26 cellular contexts compared by ENCODE assay signal in the genomic region with DNA sequence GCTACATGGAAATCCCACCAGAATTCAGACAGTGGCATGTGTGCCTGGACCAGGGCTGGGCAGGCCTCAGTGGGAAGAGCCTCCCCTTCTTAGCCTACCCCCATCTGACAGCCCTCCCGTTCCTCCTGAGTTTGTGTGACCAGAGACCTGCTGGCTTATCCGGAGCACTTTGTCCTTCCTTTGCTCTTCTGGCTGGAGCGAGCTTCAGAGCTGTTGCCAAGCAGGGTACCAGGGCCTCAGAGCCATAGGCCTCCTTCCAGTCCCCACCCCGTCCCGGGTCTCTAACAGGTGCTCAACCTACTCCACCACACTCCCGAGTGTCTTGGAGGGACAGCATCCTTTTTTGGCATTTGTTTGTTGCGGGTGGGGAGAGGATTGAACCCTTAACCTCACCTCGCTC. TPM values are rescaled to one million over a fixed set of nuclear protein-coding genes. Genes with fewer than 3 reads are reported as not detected.
DNase-seq lines count a peak whose midpoint lies in the region; ATAC-seq and TF ChIP-seq lines count a peak whose summit lies in the region.
"Had no signal": no experiment of that assay in that cellular context is flagged by ENCODE, and none has a peak within 500 bp of the region (broad histone marks: within the 10 kb centered on the region; RNA-seq: fewer than 3 reads in every experiment).

No MANE protein-coding gene starts in this region.

- no peak for ATAC-seq in CD4-positive, CD25-positive, alpha-beta regulatory T cell (ENCODE audit: low read depth in 2 of 2)
- ATAC-seq in lower lobe of right lung (no peak), psoas muscle (no peak)

- H3K27ac Mint-ChIP-seq in CD4-positive, CD25-positive, alpha-beta regulatory T cell: peak overlapping the region in 2 of 3 donors; percentile 20 to 54

- H3K4me3 Mint-ChIP-seq in CD4-positive, CD25-positive, alpha-beta regulatory T cell: no peak overlapping the region
- H3K4me3 Mint-ChIP-seq: CD4-positive, alpha-beta memory T cell; H9 had no signal

- no peaks in the 10 kb centered on the region for H3K9me2 ChIP-seq in Loucy (replicated peaks; ENCODE audit: low read depth, low read length)

- H4K20me1 ChIP-seq in Loucy (ENCODE audit: insufficient read depth, low read length, poor library complexity, severe bottlenecking): no peaks in the 10 kb centered on the region

- H3K9ac ChIP-seq in Loucy (ENCODE audit: low read depth, low read length, poor library complexity, severe bottlenecking): peak overlapping the region; percentile 49
- H3K9ac ChIP-seq: GM23248, KMS-11 had no signal

- peaks cover 27% of the 10 kb centered on the region for H3K4me1 ChIP-seq in CD4-positive, CD25-positive, alpha-beta regulatory T cell (ENCODE audit: control insufficient read depth, insufficient read depth, low read length, poor library complexity, severe bottlenecking)
- H3K4me1 ChIP-seq in Loucy (ENCODE audit: insufficient read depth, low read length, poor library complexity, severe bottlenecking) (peaks cover 53% of the 10 kb centered on the region), lower lobe of right lung (peaks cover 88% of the 10 kb centered on the region), psoas muscle (peaks cover 78% of the 10 kb centered on the region), suprapubic skin (peaks cover 68% of the 10 kb centered on the region)
- H3K4me1 ChIP-seq: Caco-2 had no signal

- WGBS in psoas muscle, 3 donors: 67 to 84% (median 74%) methylated on average over 8 of the region's 8 CpGs
- WGBS in suprapubic skin: 87% methylated on average over 8 of the region's 8 CpGs

- intact Hi-C loops in lower lobe of right lung (cut with DNase I) (no loop called here), psoas muscle (cut with DNase I) (no loop called here)

- H3K9me3 ChIP-seq in CD4-positive, CD25-positive, alpha-beta regulatory T cell (ENCODE audit: control insufficient read depth in 2 of 2, low read length in 2 of 2): no peaks in the 10 kb centered on the region
- H3K9me3 ChIP-seq in Loucy (ENCODE audit: insufficient read depth, low read depth, low read length) (no peaks in the 10 kb centered on the region), lower lobe of right lung (no peaks in the 10 kb centered on the region), psoas muscle (no peaks in the 10 kb centered on the region), suprapubic skin (no peaks in the 10 kb centered on the region)
- H3K9me3 ChIP-seq: BE2C, Caco-2, Peyer's patch, SJSA1 had no signal

- no peak overlapping the region for H3K4me3 ChIP-seq in CD4-positive, CD25-positive, alpha-beta regulatory T cell (ENCODE audit: low read depth, low read length)
- H3K4me3 ChIP-seq in Loucy (ENCODE audit: low read length, poor library complexity, severe bottlenecking): no peak overlapping the region
- no peak overlapping the region for H3K4me3 ChIP-seq in lower lobe of right lung
- H3K4me3 ChIP-seq in psoas muscle: no peak overlapping the region
- H3K4me3 ChIP-seq in suprapubic skin: no peak overlapping the region
- H3K4me3 ChIP-seq: GM23248, Peyer's patch, SJSA1 had no signal

- H3K79me2 ChIP-seq in Loucy (ENCODE audit: insufficient read depth, low read length): no peaks in the 10 kb centered on the region

- H3K36me3 ChIP-seq in CD4-positive, CD25-positive, alpha-beta regulatory T cell (ENCODE audit: control insufficient read depth, insufficient read depth, low read length): peaks cover 20% of the 10 kb centered on the region
- H3K36me3 ChIP-seq in Loucy (ENCODE audit: insufficient read depth, low read length) (peaks cover 17% of the 10 kb centered on the region; the same call in 1 of the 2 replicates), lower lobe of right lung (peaks cover 33% of the 10 kb centered on the region), psoas muscle (ENCODE audit: insufficient read depth in 1 of 2, low read depth in 1 of 2) (peaks cover 0 to 19% of the 10 kb centered on the region in 2 donors), suprapubic skin (peaks cover 36% of the 10 kb centered on the region)
- H3K36me3 ChIP-seq: BE2C had no signal

- TF ChIP-seq POLR2A in suprapubic skin (IDR thresholded peaks at IDR 0.05): no peak

- H3F3A ChIP-seq in Loucy (ENCODE audit: low read depth): peaks cover 9% of the 10 kb centered on the region; the same call in 1 of the 2 replicates

- DNase-seq in CD4-positive, CD25-positive, alpha-beta regulatory T cell: no peak
- DNase-seq in lower lobe of right lung (peak; percentile 20), psoas muscle (no peak), HCEC 1CT (no peak), suprapubic skin (ENCODE audit: low spot score in 2 of 2) (no peak), dedifferentiated amniotic fluid mesenchymal stem cell (ENCODE audit: extremely low spot score) (no peak)
- DNase-seq in stimulated activated CD4-positive, alpha-beta T cell treated with anti-CD3 and anti-CD28 coated beads, Interleukin-15, amount 100 ng/mL, for 24 hours: no peak
- DNase-seq: BE2C; Caco-2; CD4-positive, alpha-beta memory T cell; DMS 273 treated with DMSO at 0.1 percent for 48 hours; DMS79 treated with DMSO at 0.1 percent for 48 hours; GM23248; H9; IMR-90; MV-4-11; NCI-H1105 treated with DMSO at 0.1 percent for 48 hours; NCI-H1694 treated with DMSO at 0.1 percent for 48 hours; NCI-H2081 treated with DMSO at 0.1 percent for 48 hours; NCI-H2171 treated with DMSO at 0.1 percent for 48 hours; NCI-H524 treated with DMSO at 0.1 percent for 48 hours; NCI-H82; Peyer's patch had no signal

- H3K36me3 Mint-ChIP-seq in CD4-positive, CD25-positive, alpha-beta regulatory T cell: peaks cover 20% of the 10 kb centered on the region

- TF ChIP-seq EP300 in suprapubic skin (IDR thresholded peaks at IDR 0.05): no peak

- no peak overlapping the region for H3K27ac ChIP-seq in CD4-positive, CD25-positive, alpha-beta regulatory T cell (ENCODE audit: insufficient read depth, low read length, poor library complexity, severe bottlenecking)
- H3K27ac ChIP-seq in lower lobe of right lung (no peak overlapping the region), psoas muscle (peak overlapping the region; percentile 24), suprapubic skin (no peak overlapping the region)
- H3K27ac ChIP-seq: GM23248, KMS-11, Peyer's patch, SJSA1 had no signal

- H3K27me3 Mint-ChIP-seq in CD4-positive, CD25-positive, alpha-beta regulatory T cell: no peaks in the 10 kb centered on the region
- H3K27me3 Mint-ChIP-seq: CD4-positive, alpha-beta memory T cell had no signal

- H3K9me3 Mint-ChIP-seq in CD4-positive, CD25-positive, alpha-beta regulatory T cell: no peaks in the 10 kb centered on the region
- H3K9me3 Mint-ChIP-seq: CD4-positive, alpha-beta memory T cell; H9 had no signal

- peaks cover 4 to 31% (median 13%) of the 10 kb centered on the region in 4 donors for H3K4me1 Mint-ChIP-seq in CD4-positive, CD25-positive, alpha-beta regulatory T cell

- no peak overlapping the region for H3K4me2 ChIP-seq in Loucy (ENCODE audit: low read depth, low read length, poor library complexity, severe bottlenecking)
- H3K4me2 ChIP-seq: KMS-11 had no signal

- H2AFZ ChIP-seq in Loucy (ENCODE audit: low read length): no peak overlapping the region
- H2AFZ ChIP-seq: GM23248 had no signal

- no peaks in the 10 kb centered on the region for H3K27me3 ChIP-seq in CD4-positive, CD25-positive, alpha-beta regulatory T cell (ENCODE audit: control insufficient read depth, insufficient read depth, low read length)
- H3K27me3 ChIP-seq in Loucy (ENCODE audit: insufficient read depth, low read length, poor library complexity, severe bottlenecking): no peaks in the 10 kb centered on the region
- H3K27me3 ChIP-seq in lower lobe of right lung (ENCODE audit: low read depth): no peaks in the 10 kb centered on the region
- H3K27me3 ChIP-seq in psoas muscle (ENCODE audit: insufficient read depth in 3 of 3, low read length in 2 of 3): no peaks in the 10 kb centered on the region
- no peaks in the 10 kb centered on the region for H3K27me3 ChIP-seq in suprapubic skin
- H3K27me3 ChIP-seq: BE2C, Peyer's patch, SJSA1 had no signal

- TF ChIP-seq CTCF in Loucy (conservative IDR thresholded peaks at IDR 0.05; ENCODE audit: low read length) (no peak), lower lobe of right lung (IDR thresholded peaks at IDR 0.05) (no peak), psoas muscle (IDR thresholded peaks at IDR 0.05) (no peak), suprapubic skin (IDR thresholded peaks at IDR 0.05) (no peak)

RNA-seq across cellular contexts. Expression of gene TRIM8, which starts 26.5 kb away (rescaled TPM):
- 73.4 TPM for total RNA-seq in CD4-positive, CD25-positive, alpha-beta regulatory T cell
- 10 to 100 TPM; 30.2 to 38.3 (median 36.4) TPM for polyA plus RNA-seq in CD4-positive, CD25-positive, alpha-beta regulatory T cell
- total RNA-seq in lower lobe of right lung (142 TPM), psoas muscle (100 to 1,000 TPM in 3 of 4 donors, 10 to 100 TPM in 1; 97.2 to 166 (median 111) TPM), suprapubic skin (100 to 1,000 TPM in 2 of 4 donors, 10 to 100 TPM in 2; 73.1 to 113 (median 96.1) TPM)
- polyA plus RNA-seq in psoas muscle: 10 to 100 TPM; 57.6 to 72.4 (median 72.3) TPM
